ENCODE assay signal across 13 cellular contexts in genomic region chr4:55733874-55734437, GRCh38.
A peak's percentile ranks its signal among the peaks of the same experiment; 100 is the strongest.
DNase-seq lines count a peak whose midpoint lies in the region; TF ChIP-seq lines count a peak whose summit lies in the region.
"Had no signal": no experiment of that assay in that cellular context is flagged by ENCODE, and none has a peak within 500 bp of the region (broad histone marks: within the 10 kb centered on the region; RNA-seq: fewer than 3 reads in every experiment).

No MANE protein-coding gene starts in this region.

- no peak for TF ChIP-seq CTCF in fibroblast of pulmonary artery (IDR thresholded peaks at IDR 0.05; ENCODE audit: low read length, missing control alignments)
- no peak for TF ChIP-seq CTCF in thyroid gland (IDR thresholded peaks at IDR 0.05)
- no peak for TF ChIP-seq CTCF in coronary artery (IDR thresholded peaks at IDR 0.05)

- H3K27me3 ChIP-seq in SJCRH30 (no peaks in the 10 kb centered on the region), thyroid gland (no peaks in the 10 kb centered on the region)

- peak; percentile 59 for DNase-seq in DMS 273 (lab: John Stamatoyannopoulos, UW; ENCODE audit: unreplicated experiment)
- DNase-seq in DMS 273 treated with DMSO at 0.1 percent for 48 hours (lab: John Stamatoyannopoulos, UW) = no peak
- DNase-seq in SJCRH30 = peak; percentile 47 to 53
- DNase-seq in fibroblast of pulmonary artery (ENCODE audit: low read depth) = peak; percentile 59
- peak; percentile 37 to 47 for DNase-seq in thyroid gland
- no peak for DNase-seq in coronary artery (ENCODE audit: low spot score)
- DNase-seq in NCI-H187 (lab: John Stamatoyannopoulos, UW) = no peak
- no peak for DNase-seq in iPS-NIHi7 (ENCODE audit: extremely low spot score)
- DNase-seq: activated naive CD4-positive, alpha-beta T cell treated with anti-CD3 and anti-CD28 coated beads for 36 hours; H7; hippocampal formation; Kasumi-1 had no signal

- intact Hi-C loops in thyroid gland (cut with DNase I) = loop anchor here (10.0 kb wide), 2 partner anchors 289 to 389 kb away; partner anchors contain the start of gene SRD5A3

- H3K4me1 ChIP-seq in SJCRH30 (no peaks in the 10 kb centered on the region), thyroid gland (no peaks in the 10 kb centered on the region)

- WGBS in thyroid gland, 2 donors = 52 to 61% methylated on average over 2 of the region's 2 CpGs

- H3K9me3 ChIP-seq in SJCRH30 (replicated peaks) = no peaks in the 10 kb centered on the region
- H3K9me3 ChIP-seq in thyroid gland = no peaks in the 10 kb centered on the region

- H3K27ac ChIP-seq in SJCRH30 = no peak overlapping the region
- no peak overlapping the region for H3K27ac ChIP-seq in thyroid gland
- no peak overlapping the region for H3K27ac ChIP-seq in coronary artery
- H3K27ac ChIP-seq: 22Rv1 had no signal

- H3K4me3 ChIP-seq in SJCRH30 (no peak overlapping the region), fibroblast of pulmonary artery (replicated peaks; ENCODE audit: low read depth, low read length) (no peak overlapping the region), thyroid gland (replicated peaks in 1 of 3) (no peak overlapping the region), coronary artery (no peak overlapping the region)

- TF ChIP-seq POLR2A in thyroid gland (IDR thresholded peaks at IDR 0.05) = no peak

- no peaks in the 10 kb centered on the region for H3K36me3 ChIP-seq in SJCRH30
- no peaks in the 10 kb centered on the region for H3K36me3 ChIP-seq in thyroid gland

Comparison
In these comparisons a context has a peak if more than half of its experiments do, and no peak if none do; other contexts are left out.
1. DNase-seq: peak in DMS 273 (single experiment), SJCRH30 (2 of 2), fibroblast of pulmonary artery (single experiment) and thyroid gland (2 of 2); none in DMS 273 treated with DMSO at 0.1 percent for 48 hours (single experiment), coronary artery (single experiment), NCI-H187 (0 of 2) and iPS-NIHi7 (single experiment).